8 cellular contexts compared by ENCODE assay signal in genomic region chr16:57802635-57803412, GRCh38. TPM values are rescaled to one million over a fixed set of nuclear protein-coding genes. Genes with fewer than 3 reads are reported as not detected.
DNase-seq lines count a peak whose midpoint lies in the region; ATAC-seq, FAIRE-seq and TF ChIP-seq lines count a peak whose summit lies in the region.

No MANE protein-coding gene starts in this region.

- H3K27me3 Mint-ChIP-seq in endothelial cell (ENCODE audit: unreplicated experiment), result peaks cover 22% of the 10 kb centered on the region

- TF ChIP-seq POLR2A in uterus (IDR thresholded peaks at IDR 0.05), result no peak
- TF ChIP-seq POLR2A in GM12892 (IDR thresholded peaks at IDR 0.05; ENCODE audit: low read depth, low read length), result no peak

- TF ChIP-seq CTCF in endothelial cell (IDR thresholded peaks at IDR 0.05; ENCODE audit: unreplicated experiment), result no peak
- no peak for TF ChIP-seq CTCF in mucosa of descending colon (IDR thresholded peaks at IDR 0.05)
- no peak for TF ChIP-seq CTCF in uterus (IDR thresholded peaks at IDR 0.05)

- DNase-seq in RPMI7951 (ENCODE audit: low read depth) (peak; percentile 48), endothelial cell (ENCODE audit: low spot score) (no peak), mucosa of descending colon (peak in 1 of 3 donors; percentile 57), uterus (no peak), GM12892 (ENCODE audit: insufficient read length) (no peak)
- DNase-seq in stimulated activated naive CD4-positive, alpha-beta T cell (lab: John Stamatoyannopoulos, UW), result no peak
- DNase-seq in effector CD8-positive, alpha-beta T cell (lab: John Stamatoyannopoulos, UW), result no peak

- no peaks in the 10 kb centered on the region for H3K9me3 Mint-ChIP-seq in endothelial cell (ENCODE audit: unreplicated experiment)

- H3K4me1 ChIP-seq in mucosa of descending colon (ENCODE audit: low read depth) (peaks cover 33% of the 10 kb centered on the region), uterus (peaks cover 0 to 23% of the 10 kb centered on the region in 2 donors)

- H3K4me3 Mint-ChIP-seq in endothelial cell (ENCODE audit: unreplicated experiment), result peak overlapping the region; percentile 97

- H3K27ac ChIP-seq in uterus, result peak overlapping the region; percentile 91 to 93

- no peaks in the 10 kb centered on the region for H3K36me3 ChIP-seq in mucosa of descending colon (ENCODE audit: low read depth)
- no peaks in the 10 kb centered on the region for H3K36me3 ChIP-seq in uterus

- no peaks in the 10 kb centered on the region for H3K27me3 ChIP-seq in uterus

- ATAC-seq in GM18868 (IDR thresholded peaks at IDR 0.05; ENCODE audit: unreplicated experiment) (peak; percentile 14), mucosa of descending colon (peak; percentile 20)

- no peaks in the 10 kb centered on the region for H3K36me3 Mint-ChIP-seq in endothelial cell (ENCODE audit: low read depth, unreplicated experiment)

- peak overlapping the region; percentile 95 for H3K27ac Mint-ChIP-seq in endothelial cell (ENCODE audit: unreplicated experiment)

- H3K9me3 ChIP-seq in mucosa of descending colon (no peaks in the 10 kb centered on the region), uterus (no peaks in the 10 kb centered on the region)

- H3K4me3 ChIP-seq in mucosa of descending colon (no peak overlapping the region), uterus (peak overlapping the region; percentile 49 to 66)

- intact Hi-C loops in mucosa of descending colon (cut with DNase I, micrococcal nuclease), result no loop called here
- intact Hi-C loops in uterus (cut with DNase I; ENCODE audit: low total_unique reads), result no loop called here

- FAIRE-seq in GM12892 (lab: Jason Lieb, UNC), result no peak

- peaks cover 50% of the 10 kb centered on the region for H3K4me1 Mint-ChIP-seq in endothelial cell (ENCODE audit: unreplicated experiment)

RNA-seq across cellular contexts. Expression of gene KIFC3, which starts 0.5 kb away (rescaled TPM):
- total RNA-seq in RPMI7951 (2014; rRNA removed; shearing (Covaris generic)), result 49.3 and 58.5 TPM in 2 replicates
- total RNA-seq in endothelial cell (ENCODE audit: unreplicated experiment) (15.4 TPM), mucosa of descending colon (10 to 100 TPM in 1 of 3 donors, 1 to 10 TPM in 2; 3.7 to 17.2 (median 8.3) TPM), uterus (10 to 100 TPM in 2 of 4 donors, 1 to 10 TPM in 2; 3.2 to 44.2 (median 17.4) TPM)
- polyA plus RNA-seq in GM12892 (2012; ENCODE audit: missing spikeins), result 0.38 TPM
